Comparison of ENCODE assay signal across 8 cellular contexts in the genomic region with DNA sequence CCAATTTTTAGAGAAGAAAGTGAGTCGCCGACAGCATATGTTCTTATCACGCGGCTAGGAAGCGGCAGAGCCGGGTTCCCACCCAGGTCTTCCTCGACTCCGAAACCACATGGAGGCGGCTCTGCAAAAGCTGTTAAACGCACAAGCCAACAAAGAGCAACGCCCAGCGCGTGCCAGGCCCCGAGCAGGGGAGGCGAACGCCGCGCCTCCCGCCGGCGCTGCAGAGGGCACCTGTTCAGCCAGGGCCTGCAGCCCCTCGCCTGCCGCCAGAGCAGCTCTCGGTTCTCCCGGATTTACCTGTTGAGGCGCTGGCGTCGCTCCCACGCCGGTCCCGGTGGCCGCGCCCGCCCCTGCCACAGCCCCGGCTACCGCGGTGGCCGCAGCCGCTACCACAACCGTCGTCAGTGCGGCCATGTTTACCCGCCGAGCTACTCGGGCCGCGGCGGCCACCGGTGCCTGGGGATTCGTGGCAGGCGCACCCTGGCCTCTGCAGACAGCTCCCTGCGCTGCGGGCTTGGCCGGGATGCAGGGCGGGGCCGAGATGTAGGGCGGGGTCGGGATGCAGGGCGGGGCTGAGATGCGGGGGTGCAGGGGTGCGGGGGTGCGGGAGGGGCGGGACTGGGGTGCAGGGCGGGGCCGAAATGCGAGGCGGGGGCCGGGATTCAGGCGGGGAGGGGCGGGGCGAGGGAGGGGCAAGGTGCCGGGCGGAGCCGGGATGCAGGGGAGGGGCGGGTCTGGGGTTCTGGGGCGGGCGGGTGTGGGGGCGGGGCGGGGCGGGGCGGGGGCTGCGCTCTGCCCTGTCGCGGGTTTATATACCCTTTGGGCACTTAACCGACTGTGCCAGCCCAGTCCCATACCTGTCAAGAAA. TPM values are rescaled to one million over a fixed set of nuclear protein-coding genes. Genes with fewer than 3 reads are reported as not detected.
A peak's percentile ranks its signal among the peaks of the same experiment; 100 is the strongest.
DNase-seq lines count a peak whose midpoint lies in the region; ATAC-seq and TF ChIP-seq lines count a peak whose summit lies in the region.

A gene with protein sequence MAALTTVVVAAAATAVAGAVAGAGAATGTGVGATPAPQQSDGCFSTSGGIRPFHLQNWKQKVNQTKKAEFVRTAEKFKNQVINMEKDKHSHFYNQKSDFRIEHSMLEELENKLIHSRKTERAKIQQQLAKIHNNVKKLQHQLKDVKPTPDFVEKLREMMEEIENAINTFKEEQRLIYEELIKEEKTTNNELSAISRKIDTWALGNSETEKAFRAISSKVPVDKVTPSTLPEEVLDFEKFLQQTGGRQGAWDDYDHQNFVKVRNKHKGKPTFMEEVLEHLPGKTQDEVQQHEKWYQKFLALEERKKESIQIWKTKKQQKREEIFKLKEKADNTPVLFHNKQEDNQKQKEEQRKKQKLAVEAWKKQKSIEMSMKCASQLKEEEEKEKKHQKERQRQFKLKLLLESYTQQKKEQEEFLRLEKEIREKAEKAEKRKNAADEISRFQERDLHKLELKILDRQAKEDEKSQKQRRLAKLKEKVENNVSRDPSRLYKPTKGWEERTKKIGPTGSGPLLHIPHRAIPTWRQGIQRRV (minus strand): TSS at position 525 of the 868 bp plus-strand sequence. CDS start 111 bp downstream, at position 414.

- TF ChIP-seq POLR2A in testis (IDR thresholded peaks at IDR 0.05) = no peak

- peaks cover 7% of the 10 kb centered on the region for H3K79me2 ChIP-seq in osteoblast (ENCODE audit: insufficient read depth, low read length)

- H3K27ac ChIP-seq in SJCRH30 = peak within 1 kb of the TSS; percentile 41
- no peak within 1 kb of the TSS for H3K27ac ChIP-seq in osteoblast (ENCODE audit: low read depth, low read length)
- H3K27ac ChIP-seq in testis = peak within 1 kb of the TSS; percentile 55 to 80

- peak within 1 kb of the TSS; percentile 98 for H3K4me2 ChIP-seq in osteoblast (ENCODE audit: insufficient read depth, low read length)

- H3K4me3 ChIP-seq in Jurkat, Clone E6-1 (ENCODE audit: low read length) = peak within 1 kb of the TSS; percentile 69
- H3K4me3 ChIP-seq in SJCRH30 = peak within 1 kb of the TSS; percentile 95
- H3K4me3 ChIP-seq in osteoblast (ENCODE audit: insufficient read depth, low read length) = peak within 1 kb of the TSS; percentile 80
- peak within 1 kb of the TSS; percentile 73 to 95 for H3K4me3 ChIP-seq in testis

- TF ChIP-seq CTCF in osteoblast (IDR thresholded peaks at IDR 0.05; ENCODE audit: extremely low read depth, low read depth, low read length) (no peak), testis (IDR thresholded peaks at IDR 0.05) (no peak)

- 0 out of 2 replicates have a peak, but pooled peaks cover 2% of the 10 kb centered on the region for H3K4me1 ChIP-seq in SJCRH30
- H3K4me1 ChIP-seq in osteoblast (ENCODE audit: insufficient read depth, low read length) = peaks cover 6% of the 10 kb centered on the region
- H3K4me1 ChIP-seq in testis = peaks cover 3% of the 10 kb centered on the region

- H3K27me3 ChIP-seq in SJCRH30 (no peaks in the 10 kb centered on the region), osteoblast (ENCODE audit: insufficient read depth, low read length) (peaks cover 3% of the 10 kb centered on the region), testis (no peaks in the 10 kb centered on the region)

- DNase-seq in Daoy (ENCODE audit: low read depth) (peak; percentile 88), SJCRH30 (peak; percentile 84 to 85), glomerular visceral epithelial cell (ENCODE audit: extremely low spot score) (peak; percentile 91), osteoblast (ENCODE audit: insufficient read length, low spot score, missing footprints) (peak; percentile 96), testis (peak; percentile 86)
- DNase-seq in Jurkat, Clone E6-1 (ENCODE audit: low read depth, low spot score) = peak; percentile 57
- peak; percentile 70 for DNase-seq in activated naive CD4-positive, alpha-beta T cell treated with Interleukin-2 at 50 U/mL for 16 hours

- ATAC-seq in GM21723 (IDR thresholded peaks at IDR 0.05; ENCODE audit: unreplicated experiment) = peak; percentile 82

- WGBS in testis, 2 donors = 0 to 2% methylated on average over 15 to 64 of the region's 85 CpGs

- intact Hi-C loops in testis (cut with DNase I; ENCODE audit: low total_unique reads) = no loop called here

- H2AFZ ChIP-seq in osteoblast (ENCODE audit: low read length) = peak within 1 kb of the TSS; percentile 97

- H4K20me1 ChIP-seq in osteoblast (ENCODE audit: insufficient read depth, low read length) = no peaks in the 10 kb centered on the region

- no peaks in the 10 kb centered on the region for H3K36me3 ChIP-seq in SJCRH30
- no peaks in the 10 kb centered on the region for H3K36me3 ChIP-seq in osteoblast (ENCODE audit: insufficient read depth, low read length)
- H3K36me3 ChIP-seq in testis (ENCODE audit: low read depth, missing control alignments) = no peaks in the 10 kb centered on the region

- no peaks in the 10 kb centered on the region for H3K9me3 ChIP-seq in SJCRH30 (replicated peaks)
- no peaks in the 10 kb centered on the region for H3K9me3 ChIP-seq in osteoblast (ENCODE audit: low read depth, low read length)
- H3K9me3 ChIP-seq in testis = no peaks in the 10 kb centered on the region

RNA-seq across cellular contexts. Expression of the gene that starts here (rescaled TPM):
- 9.7 and 12.6 TPM in 2 replicates for total RNA-seq in Daoy (2014; rRNA removed; shearing (Covaris generic))
- 17.4 TPM for polyA plus RNA-seq in Jurkat, Clone E6-1 (2012; ENCODE audit: insufficient read depth, insufficient read length)
- total RNA-seq in SJCRH30 (2014; rRNA removed; shearing (Covaris generic)) = 6.3 and 7.4 TPM in 2 replicates
- 4.7 and 5.0 TPM in 2 replicates for total RNA-seq in osteoblast
- 10 to 100 TPM; 20.4 to 30.9 TPM for total RNA-seq in testis
- polyA plus RNA-seq in testis (ENCODE audit: insufficient read depth, low read depth, low replicate concordance) = 15.3 TPM
